Comparison of ENCODE assay signal across 1 cellular context in genomic region chr1:23473037-23473800, GRCh38.
TF ChIP-seq lines count a peak whose summit lies in the region.

No MANE protein-coding gene starts in this region.

TF ChIP-seq in IMR-90, 13 proteins besides CTCF, POLR2A, EP300 and RAD21:
- TF ChIP-seq MXI1 (IDR thresholded peaks at IDR 0.05; ENCODE audit: borderline replicate concordance, low read depth, low read length) (no peak), RCOR1 (IDR thresholded peaks at IDR 0.05; ENCODE audit: insufficient replicate concordance, low read length) (no peak), FOS (IDR thresholded peaks at IDR 0.05; ENCODE audit: low read depth, low read length) (no peak), RFX5 (IDR thresholded peaks at IDR 0.05; ENCODE audit: low read depth, low read length) (no peak), MAZ (IDR thresholded peaks at IDR 0.05; ENCODE audit: borderline replicate concordance, low read depth, low read length) (no peak), ELK1 (IDR thresholded peaks at IDR 0.05; ENCODE audit: borderline replicate concordance, low read depth, low read length) (no peak), NFE2L2 (IDR thresholded peaks at IDR 0.05; ENCODE audit: low read depth, low read length) (no peak), BHLHE40 (IDR thresholded peaks at IDR 0.05; ENCODE audit: low read depth, low read length) (no peak), USF2 (IDR thresholded peaks at IDR 0.05; ENCODE audit: low read depth, low read length) (no peak), CEBPB (IDR thresholded peaks at IDR 0.05; ENCODE audit: low read depth, low read length) (no peak), CHD1 (IDR thresholded peaks at IDR 0.05; ENCODE audit: low read depth, low read length) (no peak), MAFK (IDR thresholded peaks at IDR 0.05; ENCODE audit: low read depth, low read length) (no peak), SMC3 (IDR thresholded peaks at IDR 0.05; ENCODE audit: low read depth, low read length) (no peak)
